In genomic region chrX:349702-350101, GRCh38 we compare ENCODE assay signal across 18 cellular contexts. TPM values are rescaled to one million over a fixed set of nuclear protein-coding genes. Genes with fewer than 3 reads are reported as not detected.
A peak's percentile ranks its signal among the peaks of the same experiment; 100 is the strongest.
DNase-seq lines count a peak whose midpoint lies in the region; ATAC-seq and TF ChIP-seq lines count a peak whose summit lies in the region.
"Had no signal": no experiment of that assay in that cellular context is flagged by ENCODE, and none has a peak within 500 bp of the region (broad histone marks: within the 10 kb centered on the region; RNA-seq: fewer than 3 reads in every experiment).

No MANE protein-coding gene starts in this region.

- intact Hi-C loops in Right ventricle myocardium superior (cut with DNase I) = no loop called here
- intact Hi-C loops in heart right ventricle (cut with DNase I) = no loop called here
- intact Hi-C loops in aorta (cut with DNase I) = no loop called here

- TF ChIP-seq CTCF in heart right ventricle (IDR thresholded peaks at IDR 0.05) (no peak), endodermal cell (conservative IDR thresholded peaks at IDR 0.05) (no peak), nephron progenitor cell (IDR thresholded peaks at IDR 0.05) (no peak)

- H3K9me3 Mint-ChIP-seq in endodermal cell = no peaks in the 10 kb centered on the region
- H3K9me3 Mint-ChIP-seq in nephron progenitor cell = peaks cover 2% of the 10 kb centered on the region

- DNase-seq in Right ventricle myocardium superior (peak; percentile 6), heart right ventricle (no peak), endodermal cell (no peak), nephron progenitor cell (no peak), aorta (peak; percentile 10 to 30)
- DNase-seq in stimulated activated CD4-positive, alpha-beta T cell treated with anti-CD3 and anti-CD28 coated beads, Interleukin-4, amount 100 ng/mL, for 1 hour = no peak
- DNase-seq in stimulated activated CD8-positive, alpha-beta memory T cell treated with anti-CD3 and anti-CD28 coated beads, Interleukin-4, amount 100 ng/mL, for 48 hours = no peak
- DNase-seq: DMS79 treated with DMSO at 0.1 percent for 48 hours, NCI-H1417 treated with DMSO at 0.1 percent for 48 hours, NCI-H2029, NCI-H345, NCI-H524 treated with DMSO at 0.1 percent for 48 hours, PC-3, RPMI8226 had no signal

- ATAC-seq in Right ventricle myocardium superior (ENCODE audit: poor library complexity) (no peak), heart right ventricle (no peak), aorta (ENCODE audit: low FRiP score) (no peak), GM18868 (IDR thresholded peaks at IDR 0.05; ENCODE audit: unreplicated experiment) (no peak)
- ATAC-seq: PC-3 had no signal

- no peak overlapping the region for H3K4me3 Mint-ChIP-seq in endodermal cell
- H3K4me3 Mint-ChIP-seq in nephron progenitor cell = no peak overlapping the region
- H3K4me3 Mint-ChIP-seq: B cell had no signal

- H3K4me1 ChIP-seq in heart right ventricle (peaks cover 0 to 17% (median 3%) of the 10 kb centered on the region in 9 donors), endodermal cell (ENCODE audit: control insufficient read depth, insufficient read depth, low read length) (no peaks in the 10 kb centered on the region), aorta (ENCODE audit: control insufficient read depth in 1 of 2, insufficient read depth in 2 of 2, low read length in 2 of 2) (no peaks in the 10 kb centered on the region)

- H3K27ac ChIP-seq in heart right ventricle (peak overlapping the region in 3 of 10 donors; percentile 42 to 62 (median 54)), endodermal cell (ENCODE audit: low read depth, low read length) (peak overlapping the region; percentile 63), aorta (ENCODE audit: low read depth in 1 of 2, low read length in 2 of 2) (no peak overlapping the region)
- H3K27ac ChIP-seq: HL-60, KMS-11 had no signal

- H3K27me3 Mint-ChIP-seq in endodermal cell (ENCODE audit: insufficient read depth) (no peaks in the 10 kb centered on the region), nephron progenitor cell (ENCODE audit: low read depth, poor library complexity) (no peaks in the 10 kb centered on the region)
- H3K27me3 Mint-ChIP-seq: B cell had no signal

- H3K36me3 Mint-ChIP-seq in endodermal cell (ENCODE audit: low read depth) (peaks cover 39% of the 10 kb centered on the region), nephron progenitor cell (ENCODE audit: low read depth) (peaks cover 54% of the 10 kb centered on the region)

- no peak overlapping the region for H3K4me3 ChIP-seq in heart right ventricle
- no peak overlapping the region for H3K4me3 ChIP-seq in endodermal cell (ENCODE audit: low read length)
- H3K4me3 ChIP-seq in aorta (ENCODE audit: low read length in 2 of 2) = no peak overlapping the region

- H3K36me3 ChIP-seq in heart right ventricle (peaks cover 0 to 23% (median 0%) of the 10 kb centered on the region in 9 donors), endodermal cell (ENCODE audit: control insufficient read depth, insufficient read depth, low read length) (peaks cover 10% of the 10 kb centered on the region), aorta (ENCODE audit: control insufficient read depth in 1 of 2, insufficient read depth in 2 of 2, low read length in 1 of 2) (no peaks in the 10 kb centered on the region)

- H3K27ac Mint-ChIP-seq in endodermal cell (peak overlapping the region; percentile 44), nephron progenitor cell (peak overlapping the region; percentile 33)
- H3K27ac Mint-ChIP-seq: B cell had no signal

- H3K9ac ChIP-seq in endodermal cell (ENCODE audit: extremely low read depth, low read length, poor library complexity, severe bottlenecking) = no peak overlapping the region
- H3K9ac ChIP-seq: KMS-11 had no signal

- H3K9me3 ChIP-seq in heart right ventricle = no peaks in the 10 kb centered on the region
- H3K9me3 ChIP-seq in endodermal cell (ENCODE audit: control insufficient read depth, low read length) = no peaks in the 10 kb centered on the region
- H3K9me3 ChIP-seq in aorta (ENCODE audit: control insufficient read depth, low read length) = no peaks in the 10 kb centered on the region

- 72 to 74% methylated on average over 10 of the region's 10 CpGs for WGBS in heart right ventricle, 2 donors
- WGBS in endodermal cell (ENCODE audit: insufficient coverage in 1 of 2, insufficient read length in 1 of 2), 2 experiments = 89 to 92% methylated on average over 6 to 10 of the region's 10 CpGs
- WGBS in aorta, 2 donors = 81 to 84% methylated on average over 10 of the region's 10 CpGs

- no peaks in the 10 kb centered on the region for H3K4me1 Mint-ChIP-seq in endodermal cell
- peaks cover 39% of the 10 kb centered on the region for H3K4me1 Mint-ChIP-seq in nephron progenitor cell

- H3K27me3 ChIP-seq in heart right ventricle = no peaks in the 10 kb centered on the region
- no peaks in the 10 kb centered on the region for H3K27me3 ChIP-seq in endodermal cell (ENCODE audit: control insufficient read depth, insufficient read depth, low read length, poor library complexity, severe bottlenecking)
- no peaks in the 10 kb centered on the region for H3K27me3 ChIP-seq in aorta (ENCODE audit: control insufficient read depth in 1 of 2, insufficient read depth in 2 of 2, low read length in 1 of 2)

RNA-seq across cellular contexts. Expression of gene GTPBP6, which starts 31.1 kb away (rescaled TPM):
- total RNA-seq in Right ventricle myocardium superior (50.8 TPM), heart right ventricle (10 to 100 TPM; 29.8 to 55.4 (median 46.3) TPM), endodermal cell (10 to 100 TPM; 58.8 to 61.0 TPM), aorta (10 to 100 TPM; 34.7 to 44.7 TPM)
- polyA plus RNA-seq in heart right ventricle (100 to 1,000 TPM in 1 of 2 donors, 10 to 100 TPM in 1; 44.0 to 103 TPM), aorta (10 to 100 TPM; 38.8 to 62.6 TPM)
- 48.2 TPM for polyA plus RNA-seq in endodermal cell (2013, experiment 1 of 2)
- polyA plus RNA-seq in endodermal cell (2013, experiment 2 of 2) = 45.2 TPM

RNA-seq across cellular contexts. Expression of gene PPP2R3B, which starts 37.0 kb away (rescaled TPM):
- total RNA-seq in Right ventricle myocardium superior (154 TPM), heart right ventricle (100 to 1,000 TPM in 8 of 10 donors, 10 to 100 TPM in 2; 88.3 to 173 (median 128) TPM), endodermal cell (10 to 100 TPM; 72.5 to 98.7 TPM), aorta (10 to 100 TPM in 1 of 2 donors, 1 to 10 TPM in 1; 7.8 to 19.1 TPM)
- polyA plus RNA-seq in heart right ventricle (100 to 1,000 TPM in 1 of 2 donors, 10 to 100 TPM in 1; 73.9 to 362 TPM), aorta (10 to 100 TPM in 1 of 2 donors, 1 to 10 TPM in 1; 3.1 to 41.8 TPM)
- 66.6 TPM for polyA plus RNA-seq in endodermal cell (2013, experiment 1 of 2)
- 66.5 TPM for polyA plus RNA-seq in endodermal cell (2013, experiment 2 of 2)

Comparison
In these comparisons a context has a peak if more than half of its experiments do, and no peak if none do; other contexts are left out.
1. DNase-seq: peak in Right ventricle myocardium superior (single experiment) and aorta (2 of 2); none in heart right ventricle (0 of 2), endodermal cell (single experiment), nephron progenitor cell (single experiment), stimulated activated CD4-positive, alpha-beta T cell treated with anti-CD3 and anti-CD28 coated beads, Interleukin-4, amount 100 ng/mL, for 1 hour (single experiment) and stimulated activated CD8-positive, alpha-beta memory T cell treated with anti-CD3 and anti-CD28 coated beads, Interleukin-4, amount 100 ng/mL, for 48 hours (single experiment).